In the genomic region with DNA sequence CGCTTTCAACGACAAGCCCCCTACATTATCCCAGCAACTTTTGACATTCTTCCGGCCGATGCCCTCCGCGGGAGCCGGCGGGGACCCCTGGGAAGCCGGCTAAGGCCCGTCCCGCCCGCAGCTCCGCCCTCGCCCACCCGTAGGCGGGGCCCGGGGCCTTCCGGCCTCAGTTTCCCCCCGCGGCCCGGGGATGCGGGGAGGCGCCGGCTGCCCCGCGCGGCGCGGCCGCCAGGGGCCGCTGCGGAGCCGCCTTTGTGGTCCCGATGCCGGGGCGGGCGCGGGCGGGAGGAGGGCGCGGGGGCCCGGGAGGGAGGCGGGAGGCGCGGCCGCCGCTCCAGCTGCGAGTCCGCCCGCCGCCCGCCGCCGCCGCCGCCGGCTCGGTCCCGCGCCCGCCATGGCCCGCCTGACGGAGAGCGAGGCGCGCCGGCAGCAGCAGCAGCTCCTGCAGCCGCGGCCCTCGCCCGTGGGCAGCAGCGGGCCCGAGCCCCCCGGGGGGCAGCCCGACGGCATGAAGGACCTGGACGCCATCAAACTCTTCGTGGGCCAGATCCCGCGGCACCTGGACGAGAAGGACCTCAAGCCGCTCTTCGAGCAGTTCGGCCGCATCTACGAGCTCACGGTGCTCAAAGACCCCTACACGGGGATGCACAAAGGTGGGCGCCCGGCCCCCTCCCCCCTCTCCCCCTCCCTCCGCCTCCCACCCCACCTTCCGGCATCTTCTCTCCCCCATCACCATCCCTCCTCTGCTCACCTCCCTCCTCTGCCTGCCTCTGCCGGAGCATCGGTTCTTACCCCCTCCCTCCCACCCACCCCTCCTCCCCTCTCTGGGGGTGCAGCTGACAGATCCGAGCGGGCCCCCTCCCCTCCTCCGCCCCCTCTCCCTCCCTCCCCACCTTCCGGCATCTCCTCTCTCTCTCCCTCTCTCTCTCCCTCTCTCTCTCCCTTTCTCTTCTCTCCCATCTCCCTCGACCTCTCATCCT, we compare ENCODE assay signal across 9 cellular contexts. TPM values are rescaled to one million over a fixed set of nuclear protein-coding genes. Genes with fewer than 3 reads are reported as not detected.
DNase-seq lines count a peak whose midpoint lies in the region; ATAC-seq and TF ChIP-seq lines count a peak whose summit lies in the region.
"Had no signal": no experiment of that assay in that cellular context is flagged by ENCODE, and none has a peak within 500 bp of the region (broad histone marks: within the 10 kb centered on the region; RNA-seq: fewer than 3 reads in every experiment).

A gene (plus strand): TSS at position 316 of the 980 bp plus-strand sequence. CDS start 79 bp downstream, at position 395.

- no peaks in the 10 kb centered on the region for H3K9me3 Mint-ChIP-seq in CD8-positive, alpha-beta T cell
- H3K9me3 Mint-ChIP-seq in central memory CD8-positive, alpha-beta T cell = no peaks in the 10 kb centered on the region

- CTCF ChIA-PET in CD8-positive, alpha-beta T cell (lab: Charles Lee) = interaction anchor here (1.0 to 1.8 kb wide), 3 partner anchors 23 to 41 kb away, joined by 3 to 6 read pairs (median 4); no protein-coding TSS in a partner anchor

- H3K4me1 Mint-ChIP-seq in CD8-positive, alpha-beta T cell (ENCODE audit: low read depth) = peaks cover 1% of the 10 kb centered on the region
- H3K4me1 Mint-ChIP-seq in central memory CD8-positive, alpha-beta T cell = no peaks in the 10 kb centered on the region

- POLR2A ChIA-PET in CD8-positive, alpha-beta T cell (lab: Charles Lee) = no interaction called here

- no peaks in the 10 kb centered on the region for H3K36me3 Mint-ChIP-seq in CD8-positive, alpha-beta T cell
- H3K36me3 Mint-ChIP-seq in central memory CD8-positive, alpha-beta T cell (ENCODE audit: insufficient read depth) = peaks cover 7% of the 10 kb centered on the region

- H3K4me3 ChIP-seq in CD8-positive, alpha-beta T cell (ENCODE audit: low read depth, low read length) = no peak within 1 kb of the TSS
- H3K4me3 ChIP-seq in Jurkat, Clone E6-1 (ENCODE audit: low read length) = peak within 1 kb of the TSS; percentile 49
- H3K4me3 ChIP-seq in right lobe of liver = no peak within 1 kb of the TSS

- H3K9me3 ChIP-seq in CD8-positive, alpha-beta T cell (ENCODE audit: low read length) = no peaks in the 10 kb centered on the region
- H3K9me3 ChIP-seq in right lobe of liver = no peaks in the 10 kb centered on the region

- H3K27me3 Mint-ChIP-seq in CD8-positive, alpha-beta T cell (ENCODE audit: low read depth) = peaks cover 18% of the 10 kb centered on the region
- H3K27me3 Mint-ChIP-seq in central memory CD8-positive, alpha-beta T cell = peaks cover 24% of the 10 kb centered on the region

- no peak within 1 kb of the TSS for H3K27ac Mint-ChIP-seq in CD8-positive, alpha-beta T cell
- no peak within 1 kb of the TSS for H3K27ac Mint-ChIP-seq in central memory CD8-positive, alpha-beta T cell (ENCODE audit: low read depth)

- H3K27ac ChIP-seq in CD8-positive, alpha-beta T cell (ENCODE audit: low read depth, low read length) = no peak within 1 kb of the TSS
- H3K27ac ChIP-seq in right lobe of liver = no peak within 1 kb of the TSS

- WGBS in right lobe of liver (ENCODE audit: insufficient coverage, low coverage, low lambda C conversion rate, missing lambda C conversion rate) = 8% methylated on average over 15 of the region's 99 CpGs

- peak within 1 kb of the TSS; percentile 55 for H3K4me3 Mint-ChIP-seq in CD8-positive, alpha-beta T cell
- H3K4me3 Mint-ChIP-seq in central memory CD8-positive, alpha-beta T cell = peak within 1 kb of the TSS; percentile 18

- H3K27me3 ChIP-seq in CD8-positive, alpha-beta T cell (ENCODE audit: insufficient read depth, low read length) = no peaks in the 10 kb centered on the region
- H3K27me3 ChIP-seq in right lobe of liver = peaks cover 0 to 14% of the 10 kb centered on the region in 2 donors

- no peak for TF ChIP-seq POLR2A in right lobe of liver (IDR thresholded peaks at IDR 0.05)

- ATAC-seq in CD8-positive, alpha-beta T cell = peak; percentile 84
- peak; percentile 73 for ATAC-seq in central memory CD8-positive, alpha-beta T cell (replicated peaks; ENCODE audit: extremely low read depth, poor library complexity, severe bottlenecking)
- peak; percentile 52 to 72 (median 58) for ATAC-seq in right lobe of liver

- peak; percentile 29 for TF ChIP-seq CTCF in CD8-positive, alpha-beta T cell (IDR thresholded peaks at IDR 0.05)
- peak; percentile 37 to 70 (median 40) for TF ChIP-seq CTCF in right lobe of liver (IDR thresholded peaks at IDR 0.05)

- H3K36me3 ChIP-seq in CD8-positive, alpha-beta T cell (ENCODE audit: insufficient read depth, low read length) = no peaks in the 10 kb centered on the region
- H3K36me3 ChIP-seq in right lobe of liver = no peaks in the 10 kb centered on the region

- peak; percentile 19 to 74 (median 56) for DNase-seq in CD8-positive, alpha-beta T cell
- no peak for DNase-seq in Jurkat, Clone E6-1 (ENCODE audit: low read depth, low spot score)
- peak; percentile 13 to 42 (median 28) for DNase-seq in activated CD4-positive, CD25-positive, alpha-beta regulatory T cell (lab: John Stamatoyannopoulos, UW)
- DNase-seq in central memory CD8-positive, alpha-beta T cell (ENCODE audit: low spot score in 2 of 2) = peak in 1 of 2 donors; percentile 18
- DNase-seq in right lobe of liver (no peak), middle frontal gyrus (ENCODE audit: extremely low spot score, low spot score) (no peak), T1000 (lab: John Stamatoyannopoulos, UW) (no peak)
- peak; percentile 19 to 32 for DNase-seq in stimulated activated CD8-positive, alpha-beta memory T cell treated with anti-CD3 and anti-CD28 coated beads, Interleukin-15, amount 100 ng/mL, for 48 hours (ENCODE audit: low read depth in 2 of 2)

- peaks cover 2% of the 10 kb centered on the region for H3K4me1 ChIP-seq in CD8-positive, alpha-beta T cell (ENCODE audit: insufficient read depth, low read length)
- no peaks in the 10 kb centered on the region for H3K4me1 ChIP-seq in right lobe of liver

- intact Hi-C loops in CD8-positive, alpha-beta T cell (cut with DNase I, micrococcal nuclease) = loop anchor here (1.0 to 5.0 kb wide), 2 partner anchors 26 to 53 kb away; no protein-coding TSS in a partner anchor
- intact Hi-C loops in right lobe of liver (cut with DNase I) = no loop called here

RNA-seq across cellular contexts. Expression of the gene that starts here (rescaled TPM):
- under 1 TPM in 1 of 2 experiments, not detected in 1; 0.84 TPM for total RNA-seq in CD8-positive, alpha-beta T cell
- polyA plus RNA-seq in Jurkat, Clone E6-1 (2012; ENCODE audit: insufficient read depth, insufficient read length) = 4.5 TPM
- total RNA-seq in right lobe of liver = 1 to 10 TPM in 1 of 6 experiments, under 1 TPM in 5; 0.07 to 1.6 (median 0.34) TPM
- total RNA-seq: subcutaneous adipose tissue had no signal

Comparison
In these comparisons a context has a peak if more than half of its experiments do, and no peak if none do; other contexts are left out.
1. Peak in DNase-seq and ATAC-seq in CD8-positive, alpha-beta T cell; RNA of the gene not detected or under 1 TPM.
2. DNase-seq: peak in activated CD4-positive, CD25-positive, alpha-beta regulatory T cell (4 of 4) and stimulated activated CD8-positive, alpha-beta memory T cell treated with anti-CD3 and anti-CD28 coated beads, Interleukin-15, amount 100 ng/mL, for 48 hours (2 of 2); none in Jurkat, Clone E6-1 (single experiment), right lobe of liver (0 of 3), middle frontal gyrus (single experiment) and T1000 (single experiment).
3. intact Hi-C loops: an anchor here in CD8-positive, alpha-beta T cell (1.0 to 5.0 kb wide); none called in right lobe of liver.
4. Peak in every context shown above with its lines, with median percentiles within 50 percentile points of each other: ATAC-seq.